16 cellular contexts compared by ENCODE assay signal in genomic region chr1:180630408-180631196, GRCh38. TPM values are rescaled to one million over a fixed set of nuclear protein-coding genes. Genes with fewer than 3 reads are reported as not detected.
DNase-seq lines count a peak whose midpoint lies in the region; ATAC-seq, FAIRE-seq and TF ChIP-seq lines count a peak whose summit lies in the region.
"Had no signal": no experiment of that assay in that cellular context is flagged by ENCODE, and none has a peak within 500 bp of the region (broad histone marks: within the 10 kb centered on the region; RNA-seq: fewer than 3 reads in every experiment).

No MANE protein-coding gene starts in this region.

- SMC1A ChIA-PET in GM12878 (lab: Charles Lee; ENCODE audit: uncharacterized antibody, unreplicated experiment): interaction anchor here (0.7 to 4.1 kb wide), 15 partner anchors 10 to 514 kb away, joined by 3 to 34 read pairs (median 3); no protein-coding TSS in a partner anchor

- H4K20me1 ChIP-seq in GM12878 (ENCODE audit: control insufficient read depth, insufficient read depth): no peaks in the 10 kb centered on the region

- no peak overlapping the region for H3K27ac ChIP-seq in GM12878 (ENCODE audit: control insufficient read depth, insufficient read depth)
- peak overlapping the region; percentile 94 for H3K27ac ChIP-seq in naive thymus-derived CD4-positive, alpha-beta T cell (ENCODE audit: low read depth, low read length)
- peak overlapping the region in 3 of 4 donors; percentile 18 to 99 (median 94) for H3K27ac ChIP-seq in transverse colon

- no peak overlapping the region; the same call in 1 of the 2 replicates for H3K9ac ChIP-seq in GM12878 (ENCODE audit: control insufficient read depth, insufficient read depth, low read length)

- WGBS in GM12878 (ENCODE audit: insufficient coverage, insufficient replicate concordance, low lambda C conversion rate, missing lambda C conversion rate): 67% methylated on average over 2 of the region's 2 CpGs
- 79 to 86% methylated on average over 2 of the region's 2 CpGs for WGBS in transverse colon (ENCODE audit: low coverage in 1 of 2), 2 donors

- no peaks in the 10 kb centered on the region for H3K36me3 ChIP-seq in GM12878 (ENCODE audit: control insufficient read depth in 2 of 2, insufficient read depth in 2 of 2, low read length in 1 of 2)
- H3K36me3 ChIP-seq in naive thymus-derived CD4-positive, alpha-beta T cell (ENCODE audit: control insufficient read depth in 2 of 3, insufficient read depth in 3 of 3, low read length in 3 of 3): peaks cover 0 to 5% (median 0%) of the 10 kb centered on the region in 3 experiments
- H3K36me3 ChIP-seq in transverse colon: no peaks in the 10 kb centered on the region
- H3K36me3 ChIP-seq: left lung had no signal

- peak overlapping the region; percentile 70 for H2AFZ ChIP-seq in GM12878 (ENCODE audit: control insufficient read depth, low read depth, low read length)

- CTCF ChIA-PET in GM12878 (lab: Yijun Ruan, JAX): interaction anchor here (0.7 to 3.5 kb wide), 13 partner anchors 9 to 511 kb away, joined by 3 to 37 read pairs (median 3); no protein-coding TSS in a partner anchor
- CTCF ChIA-PET in naive thymus-derived CD4-positive, alpha-beta T cell (lab: Charles Lee): interaction anchor here (0.7 kb wide), 1 partner anchor 787 kb away, joined by 4 read pairs; no protein-coding TSS in a partner anchor

- H3K36me3 Mint-ChIP-seq in naive thymus-derived CD4-positive, alpha-beta T cell: no peaks in the 10 kb centered on the region
- H3K36me3 Mint-ChIP-seq in activated T-cell treated with anti-CD3 and anti-CD28 coated beads, Interleukin-2, amount 50 U/mL, for 72 hours (ENCODE audit: insufficient read depth in 2 of 2): peaks cover 2 to 3% of the 10 kb centered on the region in 2 donors

- H3K4me3 ChIP-seq in GM12878: no peak overlapping the region
- no peak overlapping the region for H3K4me3 ChIP-seq in naive thymus-derived CD4-positive, alpha-beta T cell (ENCODE audit: low read length)
- H3K4me3 ChIP-seq in transverse colon: no peak overlapping the region
- H3K4me3 ChIP-seq: left lung had no signal

- TF ChIP-seq POLR2A in GM12878 (IDR thresholded peaks at IDR 0.05; ENCODE audit: low read depth, low read length): no peak
- TF ChIP-seq POLR2A in transverse colon (IDR thresholded peaks at IDR 0.05): no peak

- TF ChIP-seq CTCF in GM12878 (IDR thresholded peaks at IDR 0.05 in 2 of 3, conservative IDR thresholded peaks at IDR 0.05 in 1 of 3; ENCODE audit: control insufficient read depth in 2 of 3, extremely low read depth in 1 of 3, insufficient read depth in 1 of 3, low read depth in 3 of 3, low read length in 3 of 3) (no peak), transverse colon (IDR thresholded peaks at IDR 0.05) (no peak)

- peaks cover 8% of the 10 kb centered on the region for H3K4me1 ChIP-seq in GM12878 (ENCODE audit: control insufficient read depth, insufficient read depth, low read length)
- H3K4me1 ChIP-seq in naive thymus-derived CD4-positive, alpha-beta T cell (ENCODE audit: control insufficient read depth in 2 of 2, insufficient read depth in 2 of 2, low read length in 2 of 2): peaks cover 12 to 16% of the 10 kb centered on the region in 2 donors
- peaks cover 15 to 34% (median 17%) of the 10 kb centered on the region in 4 donors for H3K4me1 ChIP-seq in transverse colon

- FAIRE-seq in GM12878 (lab: Jason Lieb, UNC): no peak
- FAIRE-seq: HTR-8/SVneo, urothelium cell line had no signal

- RAD21 ChIA-PET in GM12878 (lab: Charles Lee; ENCODE audit: unreplicated experiment): interaction anchor here (1.0 to 3.3 kb wide), 10 partner anchors 10 to 522 kb away, joined by 3 to 14 read pairs (median 4); no protein-coding TSS in a partner anchor

- peak; percentile 8 for ATAC-seq in Right ventricle myocardium inferior
- ATAC-seq in left cardiac atrium: no peak
- ATAC-seq in GM12878: peak; percentile 15
- ATAC-seq in naive thymus-derived CD4-positive, alpha-beta T cell: no peak
- ATAC-seq in activated T-cell treated with anti-CD3 and anti-CD28 coated beads, Interleukin-2, amount 50 U/mL, for 72 hours (replicated peaks in 1 of 2): no peak
- no peak for ATAC-seq in HG03520 (IDR thresholded peaks at IDR 0.05; ENCODE audit: unreplicated experiment)
- ATAC-seq in GM19035 (IDR thresholded peaks at IDR 0.05; ENCODE audit: unreplicated experiment): no peak
- ATAC-seq: HCT116, left lung had no signal

- no peak for TF ChIP-seq EP300 in GM12878 (IDR thresholded peaks at IDR 0.05; ENCODE audit: borderline replicate concordance in 1 of 2, control insufficient read depth in 1 of 2, low read depth in 2 of 2, low read length in 2 of 2)
- no peak for TF ChIP-seq EP300 in transverse colon (IDR thresholded peaks at IDR 0.05; ENCODE audit: low read depth)

- no TSS peak for BruUV-seq in GM12878 (replicated peaks; lab: Mats Ljungman, UMichigan)

- peak overlapping the region in 5 of 9 donors; percentile 44 to 95 (median 93) for H3K27ac Mint-ChIP-seq in naive thymus-derived CD4-positive, alpha-beta T cell
- no peak overlapping the region for H3K27ac Mint-ChIP-seq in activated T-cell treated with anti-CD3 and anti-CD28 coated beads, Interleukin-2, amount 50 U/mL, for 72 hours

- peaks cover 9% of the 10 kb centered on the region for H3K79me2 ChIP-seq in GM12878 (ENCODE audit: control insufficient read depth, insufficient read depth, low read length)

- POLR2A ChIA-PET in GM12878 (lab: Charles Lee): interaction anchor here (0.6 to 1.7 kb wide), 11 partner anchors 9 to 1405 kb away, joined by 3 to 6 read pairs (median 4); no protein-coding TSS in a partner anchor
- POLR2A ChIA-PET in naive thymus-derived CD4-positive, alpha-beta T cell (lab: Charles Lee): interaction anchor here (0.7 to 2.7 kb wide), 4 partner anchors 10 to 210 kb away, joined by 3 to 14 read pairs (median 4); partner anchors contain the start of gene ACBD6

- H3K27me3 ChIP-seq in GM12878 (replicated peaks in 1 of 2; ENCODE audit: control insufficient read depth in 2 of 2, insufficient read depth in 2 of 2, low read length in 1 of 2) (no peaks in the 10 kb centered on the region), transverse colon (no peaks in the 10 kb centered on the region)
- H3K27me3 ChIP-seq in naive thymus-derived CD4-positive, alpha-beta T cell (ENCODE audit: control insufficient read depth in 2 of 2, insufficient read depth in 2 of 2, low read length in 2 of 2): no peaks in the 10 kb centered on the region
- H3K27me3 ChIP-seq: left lung had no signal

- no peak overlapping the region for H3K4me3 Mint-ChIP-seq in naive thymus-derived CD4-positive, alpha-beta T cell
- no peak overlapping the region for H3K4me3 Mint-ChIP-seq in activated T-cell treated with anti-CD3 and anti-CD28 coated beads, Interleukin-2, amount 50 U/mL, for 72 hours

- H3K9me3 ChIP-seq in GM12878 (replicated peaks; ENCODE audit: control insufficient read depth, insufficient read depth, low read length): no peaks in the 10 kb centered on the region
- H3K9me3 ChIP-seq in naive thymus-derived CD4-positive, alpha-beta T cell (ENCODE audit: control insufficient read depth in 2 of 3, low read length in 3 of 3): no peaks in the 10 kb centered on the region
- no peaks in the 10 kb centered on the region for H3K9me3 ChIP-seq in transverse colon
- H3K9me3 ChIP-seq: left lung had no signal

- in situ Hi-C loops in GM12878 (cut with MboI) (loop anchor here (25.0 kb wide), 1 partner anchor 532 kb away; no protein-coding TSS in a partner anchor), transverse colon (cut with MboI; ENCODE audit: low pct_ligation_motif_present in 1 of 4, low pct_unique_long_range_greater_than_20kb in 1 of 4, low sequenced_read_pairs in 3 of 4) (loop anchor here in 2 of 4 donors (25.0 kb wide), 1 partner anchor 232 kb away; no protein-coding TSS in a partner anchor)

- DNase-seq in Right ventricle myocardium inferior (ENCODE audit: missing footprints): no peak
- DNase-seq in left cardiac atrium: no peak
- DNase-seq in GM12878 (ENCODE audit: low read depth, low spot score): no peak
- no peak for DNase-seq in naive thymus-derived CD4-positive, alpha-beta T cell
- DNase-seq in transverse colon: no peak
- no peak for DNase-seq in activated T-cell treated with anti-CD3 and anti-CD28 coated beads, Interleukin-2, amount 50 U/mL, for 72 hours
- DNase-seq: activated T-cell treated with anti-CD3 and anti-CD28 coated beads, Interleukin-2, amount 50 U/mL, for 48 hours; DMS53; left lung; MV-4-11; NK-92 treated with Interleukin-12 subunit alpha and Interleukin-12 subunit beta, amount 100 ng/mL, for 24 hours had no signal

- peaks cover 2 to 13% (median 6%) of the 10 kb centered on the region in 5 donors for H3K27me3 Mint-ChIP-seq in naive thymus-derived CD4-positive, alpha-beta T cell
- H3K27me3 Mint-ChIP-seq in activated T-cell treated with anti-CD3 and anti-CD28 coated beads, Interleukin-2, amount 50 U/mL, for 72 hours (ENCODE audit: low read depth): peaks cover 18% of the 10 kb centered on the region

- H3K9me3 Mint-ChIP-seq in naive thymus-derived CD4-positive, alpha-beta T cell: peaks cover 0 to 3% (median 0%) of the 10 kb centered on the region in 11 donors
- no peaks in the 10 kb centered on the region for H3K9me3 Mint-ChIP-seq in activated T-cell treated with anti-CD3 and anti-CD28 coated beads, Interleukin-2, amount 50 U/mL, for 72 hours

- peak overlapping the region; percentile 15; the same call in 1 of the 2 replicates for H3K4me2 ChIP-seq in GM12878 (ENCODE audit: control insufficient read depth, insufficient read depth)

- H3K4me1 Mint-ChIP-seq in naive thymus-derived CD4-positive, alpha-beta T cell: peaks cover 0 to 12% (median 8%) of the 10 kb centered on the region in 7 donors
- peaks cover 9% of the 10 kb centered on the region for H3K4me1 Mint-ChIP-seq in activated T-cell treated with anti-CD3 and anti-CD28 coated beads, Interleukin-2, amount 50 U/mL, for 72 hours (ENCODE audit: low read depth)

- intact Hi-C loops in Right ventricle myocardium inferior (cut with DNase I): no loop called here
- intact Hi-C loops in left cardiac atrium (cut with DNase I): loop anchor here (5.0 to 10.0 kb wide), 4 partner anchors 93 to 232 kb away; no protein-coding TSS in a partner anchor
- intact Hi-C loops in GM12878 (cut with micrococcal nuclease; ENCODE audit: unreplicated experiment): loop anchor here (5.0 to 10.0 kb wide), 3 partner anchors 147 to 514 kb away; no protein-coding TSS in a partner anchor
- intact Hi-C loops in naive thymus-derived CD4-positive, alpha-beta T cell (cut with micrococcal nuclease): loop anchor here (1.0 to 10.0 kb wide), 17 partner anchors 96 to 1906 kb away; partner anchors contain the start of genes QSOX1 (in 2 of the 2), ACBD6 (in 1 of the 2), IER5 (in 1 of the 2) and LHX4 (in 1 of the 2)
- intact Hi-C loops in transverse colon (cut with DNase I; ENCODE audit: low total_unique reads): no loop called here

- no peak for TF ChIP-seq RAD21 in GM12878 (IDR thresholded peaks at IDR 0.05; ENCODE audit: insufficient read depth, low read depth, low read length)

RNA-seq across cellular contexts. Expression of gene XPR1, which starts 1.2 kb away (rescaled TPM):
- total RNA-seq in Right ventricle myocardium inferior (35.8 TPM), left cardiac atrium (10 to 100 TPM; 20.5 to 25.4 TPM), GM12878 (2014; rRNA removed) (14.2 and 18.0 TPM in 2 replicates), GM12878 (2014; rRNA removed; fragmentation: Illumina TruSeq; extraction: Trizol) (12.4 and 13.2 TPM in 2 replicates), GM12878 (2021) (13.4 and 16.9 TPM in 2 replicates), transverse colon (100 to 1,000 TPM in 2 of 4 donors, 10 to 100 TPM in 1, 1 to 10 TPM in 1; 7.8 to 119 (median 75.3) TPM)
- 26.2 and 29.8 TPM in 2 replicates for total RNA-seq in GM12878 (2013; cell fraction: nucleolus; rRNA removed)
- polyA plus RNA-seq in GM12878 (2011; ENCODE audit: low read depth): 3.3 TPM
- polyA plus RNA-seq in GM12878 (2011; rRNA removed) (33.9 and 36.8 TPM in 2 replicates), GM12878 (2014; fragmentation: Illumina TruSeq; extraction: Trizol) (14.4 and 17.7 TPM in 2 replicates), GM12878 (2014; fragmentation: Nextera tagmentation; extraction: Ambion mirVana) (1 to 10 TPM; 1.1 to 1.5 TPM), GM12878 (2014; rRNA removed) (8.5 and 9.3 TPM in 2 replicates), GM12878 (2016; fragmentation: Nextera tagmentation; extraction: Ambion mirVana) (1 to 10 TPM; 5.8 to 7.6 TPM)
- 13.8 and 24.7 TPM in 2 replicates for polyA plus RNA-seq in GM12878 (2011; cell fraction: cytosol; rRNA removed)
- 7.8 and 9.3 TPM in 2 replicates for polyA plus RNA-seq in GM12878 (2011; cell fraction: nucleus; rRNA removed)
- 6.2 and 7.0 TPM in 2 replicates for polyA plus RNA-seq in GM12878 (2012)
- polyA minus RNA-seq in GM12878 (2011; rRNA and poly(A)+ RNA removed): 45.1 and 54.2 TPM in 2 replicates
- 9.0 and 24.4 TPM in 2 replicates for polyA minus RNA-seq in GM12878 (2011; cell fraction: cytosol; rRNA and poly(A)+ RNA removed)
- polyA minus RNA-seq in GM12878 (2011; cell fraction: nucleus; rRNA and poly(A)+ RNA removed): 11.5 and 16.6 TPM in 2 replicates
- total RNA-seq in naive thymus-derived CD4-positive, alpha-beta T cell: 10 to 100 TPM; 12.9 to 19.7 (median 15.4) TPM
- 1 to 10 TPM; 5.4 to 6.5 TPM for polyA plus RNA-seq in naive thymus-derived CD4-positive, alpha-beta T cell
- 10 to 100 TPM; 17.8 to 20.3 TPM for total RNA-seq in activated T-cell treated with anti-CD3 and anti-CD28 coated beads, Interleukin-2, amount 50 U/mL, for 72 hours

Comparison
In these comparisons a context has a peak if more than half of its experiments do, and no peak if none do; other contexts are left out.
1. ATAC-seq: peak in Right ventricle myocardium inferior (single experiment) and GM12878 (single experiment); none in left cardiac atrium (0 of 2), naive thymus-derived CD4-positive, alpha-beta T cell (single experiment), activated T-cell treated with anti-CD3 and anti-CD28 coated beads, Interleukin-2, amount 50 U/mL, for 72 hours (0 of 2), HG03520 (single experiment) and GM19035 (single experiment).
2. intact Hi-C loops: an anchor here in left cardiac atrium (5.0 to 10.0 kb wide), GM12878 (5.0 to 10.0 kb wide) and naive thymus-derived CD4-positive, alpha-beta T cell (1.0 to 10.0 kb wide); none called in Right ventricle myocardium inferior and transverse colon.